In the genomic region with DNA sequence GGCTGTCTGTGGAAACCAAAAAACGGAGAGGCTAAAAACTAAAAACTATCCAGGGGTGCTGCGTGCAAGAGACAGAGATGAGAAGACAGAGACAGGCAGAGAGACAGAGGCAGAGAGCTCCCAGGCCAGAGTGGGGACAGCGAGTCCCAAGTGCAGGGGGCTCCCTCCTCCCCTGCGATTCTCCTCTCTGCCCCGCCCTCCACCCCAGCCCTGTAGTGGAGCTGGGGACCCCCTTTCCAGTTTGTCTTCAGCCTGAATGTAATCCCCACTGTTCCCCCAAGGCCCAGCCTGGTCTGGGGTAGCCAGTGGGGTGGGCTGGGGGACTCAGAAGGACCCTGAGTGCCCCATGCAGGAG, we compare ENCODE assay signal across 9 cellular contexts. TPM values are rescaled to one million over a fixed set of nuclear protein-coding genes. Genes with fewer than 3 reads are reported as not detected.
DNase-seq lines count a peak whose midpoint lies in the region; ATAC-seq and TF ChIP-seq lines count a peak whose summit lies in the region.
"Had no signal": no experiment of that assay in that cellular context is flagged by ENCODE, and none has a peak within 500 bp of the region (broad histone marks: within the 10 kb centered on the region; RNA-seq: fewer than 3 reads in every experiment).

No MANE protein-coding gene starts in this region.

- no peak for DNase-seq in CD8-positive, alpha-beta T cell
- DNase-seq in SK-N-MC (ENCODE audit: low read depth, low spot score) = no peak
- DNase-seq in esophagus squamous epithelium (lab: John Stamatoyannopoulos, UW) = no peak
- no peak for DNase-seq in gastrocnemius medialis
- DNase-seq in ecto neural progenitor cell (ENCODE audit: low spot score) = no peak
- DNase-seq in hepatic stellate cell (ENCODE audit: low spot score) = no peak
- DNase-seq: NCI-H1930 had no signal

- CTCF ChIA-PET in CD8-positive, alpha-beta T cell (lab: Charles Lee) = interaction anchor here (0.6 kb wide), 1 partner anchor 361 kb away, joined by 3 read pairs; no protein-coding TSS in a partner anchor

- peak overlapping the region; percentile 71 for H3K4me3 Mint-ChIP-seq in CD8-positive, alpha-beta T cell

- no peaks in the 10 kb centered on the region for H3K36me3 Mint-ChIP-seq in CD8-positive, alpha-beta T cell

- WGBS in esophagus squamous epithelium, 2 donors = 10 to 27% methylated on average over 4 to 5 of the region's 5 CpGs

- no peaks in the 10 kb centered on the region for H3K27me3 Mint-ChIP-seq in CD8-positive, alpha-beta T cell (ENCODE audit: low read depth)

- no peaks in the 10 kb centered on the region for H3K36me3 ChIP-seq in CD8-positive, alpha-beta T cell (ENCODE audit: insufficient read depth, low read length)
- H3K36me3 ChIP-seq in SK-N-MC (ENCODE audit: insufficient read depth, low read length) = no peaks in the 10 kb centered on the region
- no peaks in the 10 kb centered on the region for H3K36me3 ChIP-seq in esophagus squamous epithelium
- no peaks in the 10 kb centered on the region for H3K36me3 ChIP-seq in gastrocnemius medialis

- H3K9me3 ChIP-seq in CD8-positive, alpha-beta T cell (ENCODE audit: low read length) = no peaks in the 10 kb centered on the region
- H3K9me3 ChIP-seq in SK-N-MC (ENCODE audit: low read depth, low read length) = no peaks in the 10 kb centered on the region
- H3K9me3 ChIP-seq in esophagus squamous epithelium = no peaks in the 10 kb centered on the region
- H3K9me3 ChIP-seq in gastrocnemius medialis = no peaks in the 10 kb centered on the region

- H3K9me3 Mint-ChIP-seq in CD8-positive, alpha-beta T cell = no peaks in the 10 kb centered on the region

- POLR2A ChIA-PET in CD8-positive, alpha-beta T cell (lab: Charles Lee) = no interaction called here

- TF ChIP-seq POLR2A in esophagus squamous epithelium (IDR thresholded peaks at IDR 0.05) = no peak
- TF ChIP-seq POLR2A in gastrocnemius medialis (IDR thresholded peaks at IDR 0.05) = no peak

- in situ Hi-C loops in gastrocnemius medialis (cut with MboI; ENCODE audit: low sequenced_read_pairs in 4 of 4) = no loop called here

- no peak overlapping the region for H3K27ac ChIP-seq in CD8-positive, alpha-beta T cell (ENCODE audit: low read depth, low read length)
- H3K27ac ChIP-seq in SK-N-MC (peak overlapping the region; percentile 93), esophagus squamous epithelium (peak overlapping the region; percentile 98 to 99 (median 99)), gastrocnemius medialis (peak overlapping the region; percentile 98 to 100 (median 98))

- no peak overlapping the region for H3K27ac Mint-ChIP-seq in CD8-positive, alpha-beta T cell

- peak overlapping the region; percentile 95 for H3K9ac ChIP-seq in SK-N-MC (ENCODE audit: insufficient read length)

- ATAC-seq in CD8-positive, alpha-beta T cell = no peak
- ATAC-seq in gastrocnemius medialis (no peak), HG02759 (IDR thresholded peaks at IDR 0.05; ENCODE audit: unreplicated experiment) (no peak), GM21390 (IDR thresholded peaks at IDR 0.05; ENCODE audit: unreplicated experiment) (no peak)

- no peak for TF ChIP-seq CTCF in CD8-positive, alpha-beta T cell (IDR thresholded peaks at IDR 0.05)
- no peak for TF ChIP-seq CTCF in esophagus squamous epithelium (IDR thresholded peaks at IDR 0.05)
- TF ChIP-seq CTCF in gastrocnemius medialis (IDR thresholded peaks at IDR 0.05 in 4 of 5, conservative IDR thresholded peaks at IDR 0.05 in 1 of 5) = no peak

- peaks cover 51% of the 10 kb centered on the region for H3K4me1 Mint-ChIP-seq in CD8-positive, alpha-beta T cell (ENCODE audit: low read depth)

- H3K4me1 ChIP-seq in CD8-positive, alpha-beta T cell (ENCODE audit: insufficient read depth, low read length) = peaks cover 23% of the 10 kb centered on the region
- H3K4me1 ChIP-seq in esophagus squamous epithelium = peaks cover 28 to 97% (median 41%) of the 10 kb centered on the region in 3 donors
- peaks cover 35 to 46% of the 10 kb centered on the region in 2 donors for H3K4me1 ChIP-seq in gastrocnemius medialis

- no peak overlapping the region for H3K4me3 ChIP-seq in CD8-positive, alpha-beta T cell (ENCODE audit: low read depth, low read length)
- H3K4me3 ChIP-seq in SK-N-MC (peak overlapping the region; percentile 93), esophagus squamous epithelium (peak overlapping the region; percentile 83 to 92 (median 86)), gastrocnemius medialis (peak overlapping the region; percentile 87 to 99 (median 96))

- no peaks in the 10 kb centered on the region for H3K27me3 ChIP-seq in CD8-positive, alpha-beta T cell (ENCODE audit: insufficient read depth, low read length)
- no peaks in the 10 kb centered on the region for H3K27me3 ChIP-seq in esophagus squamous epithelium
- H3K27me3 ChIP-seq in gastrocnemius medialis = no peaks in the 10 kb centered on the region

- intact Hi-C loops in CD8-positive, alpha-beta T cell (cut with DNase I, micrococcal nuclease) = no loop called here
- intact Hi-C loops in esophagus squamous epithelium (cut with DNase I) = no loop called here
- intact Hi-C loops in gastrocnemius medialis (cut with DNase I; ENCODE audit: low total_unique reads) = loop anchor here (2.0 kb wide), 1 partner anchor 14 kb away; no protein-coding TSS in a partner anchor

RNA-seq across cellular contexts. Expression of gene NFIC, which starts 2.0 kb away (rescaled TPM):
- total RNA-seq in CD8-positive, alpha-beta T cell = 10 to 100 TPM; 16.5 to 17.5 TPM
- total RNA-seq in esophagus squamous epithelium (10 to 100 TPM; 40.8 to 80.9 (median 61.0) TPM), gastrocnemius medialis (100 to 1,000 TPM in 3 of 4 donors, 10 to 100 TPM in 1; 90.2 to 403 (median 348) TPM)
